ENCODE assay signal across 6 cellular contexts in genomic region chr15:34409511-34409910, GRCh38. TPM values are rescaled to one million over a fixed set of nuclear protein-coding genes. Genes with fewer than 3 reads are reported as not detected.
DNase-seq lines count a peak whose midpoint lies in the region; ATAC-seq and TF ChIP-seq lines count a peak whose summit lies in the region.
"Not testable (repeated sequence)": the region's sequence is repeated elsewhere in the genome, so short reads cannot be mapped to it uniquely, and the experiment has no call there.

No MANE protein-coding gene starts in this region.

- not testable (repeated sequence) for H3K4me3 Mint-ChIP-seq in stimulated activated naive CD8-positive, alpha-beta T cell treated with anti-CD3 and anti-CD28 coated beads, Interleukin-15, amount 100 ng/mL, for 72 hours

- not testable (repeated sequence) for H3K4me1 Mint-ChIP-seq in stimulated activated naive CD8-positive, alpha-beta T cell treated with anti-CD3 and anti-CD28 coated beads, Interleukin-15, amount 100 ng/mL, for 72 hours

- not testable (repeated sequence) for TF ChIP-seq CTCF in lower lobe of right lung (IDR thresholded peaks at IDR 0.05); mucosa of descending colon (IDR thresholded peaks at IDR 0.05); upper lobe of right lung (IDR thresholded peaks at IDR 0.05)

- not testable (repeated sequence) for H3K27me3 ChIP-seq in lower lobe of right lung (ENCODE audit: low read depth); upper lobe of right lung

- not testable (repeated sequence) for H3K36me3 ChIP-seq in lower lobe of right lung; mucosa of descending colon (ENCODE audit: low read depth); upper lobe of right lung

- not testable (repeated sequence) for H3K27me3 Mint-ChIP-seq in stimulated activated naive CD8-positive, alpha-beta T cell treated with anti-CD3 and anti-CD28 coated beads, Interleukin-15, amount 100 ng/mL, for 72 hours

- DNase-seq in activated CD8-positive, alpha-beta memory T cell treated with anti-CD3 and anti-CD28 coated beads, Interleukin-2, amount 50 U/mL, for 48 hours = peak; percentile 30
- DNase-seq in lower lobe of right lung; mucosa of descending colon; stimulated activated naive CD8-positive, alpha-beta T cell treated with anti-CD3 and anti-CD28 coated beads, Interleukin-15, amount 100 ng/mL, for 72 hours; upper lobe of right lung: not testable (repeated sequence)
- DNase-seq in posterior vena cava (ENCODE audit: low spot score) = peak; percentile 62

- intact Hi-C loops in lower lobe of right lung (cut with DNase I); mucosa of descending colon (cut with DNase I, micrococcal nuclease); posterior vena cava (cut with DNase I); upper lobe of right lung (cut with DNase I): not testable (repeated sequence)

- H3K9me3 Mint-ChIP-seq in stimulated activated naive CD8-positive, alpha-beta T cell treated with anti-CD3 and anti-CD28 coated beads, Interleukin-15, amount 100 ng/mL, for 72 hours = not testable (repeated sequence)

- H3K4me3 ChIP-seq in lower lobe of right lung, mucosa of descending colon, upper lobe of right lung: not testable (repeated sequence)

- ATAC-seq in lower lobe of right lung = peak; percentile 7 to 23
- ATAC-seq in mucosa of descending colon = peak; percentile 10
- peak; percentile 19 for ATAC-seq in stimulated activated naive CD8-positive, alpha-beta T cell treated with anti-CD3 and anti-CD28 coated beads, Interleukin-15, amount 100 ng/mL, for 72 hours
- ATAC-seq in upper lobe of right lung = peak; percentile 25

- H3K4me1 ChIP-seq in lower lobe of right lung; mucosa of descending colon (ENCODE audit: low read depth); upper lobe of right lung: not testable (repeated sequence)

- H3K27ac Mint-ChIP-seq in stimulated activated naive CD8-positive, alpha-beta T cell treated with anti-CD3 and anti-CD28 coated beads, Interleukin-15, amount 100 ng/mL, for 72 hours = not testable (repeated sequence)

- H3K27ac ChIP-seq in lower lobe of right lung, upper lobe of right lung: not testable (repeated sequence)

- not testable (repeated sequence) for H3K9me3 ChIP-seq in lower lobe of right lung, mucosa of descending colon, upper lobe of right lung

RNA-seq across cellular contexts. Expression of gene GOLGA8A, which starts 28.1 kb away (rescaled TPM):
- 89.6 TPM for total RNA-seq in lower lobe of right lung
- 10 to 100 TPM; 37.6 to 60.0 (median 46.4) TPM for total RNA-seq in mucosa of descending colon
- total RNA-seq in posterior vena cava = 10 to 100 TPM; 18.2 to 43.5 TPM
- total RNA-seq in upper lobe of right lung = 80.8 TPM

RNA-seq across cellular contexts. Expression of gene LPCAT4, which starts 42.5 kb away (rescaled TPM):
- total RNA-seq in lower lobe of right lung = 37.0 TPM
- 100 to 1,000 TPM; 144 to 236 (median 154) TPM for total RNA-seq in mucosa of descending colon
- total RNA-seq in posterior vena cava = 10 to 100 TPM; 26.7 to 35.4 TPM
- total RNA-seq in upper lobe of right lung = 31.5 TPM
